ENCODE assay signal across 9 cellular contexts in the genomic region with DNA sequence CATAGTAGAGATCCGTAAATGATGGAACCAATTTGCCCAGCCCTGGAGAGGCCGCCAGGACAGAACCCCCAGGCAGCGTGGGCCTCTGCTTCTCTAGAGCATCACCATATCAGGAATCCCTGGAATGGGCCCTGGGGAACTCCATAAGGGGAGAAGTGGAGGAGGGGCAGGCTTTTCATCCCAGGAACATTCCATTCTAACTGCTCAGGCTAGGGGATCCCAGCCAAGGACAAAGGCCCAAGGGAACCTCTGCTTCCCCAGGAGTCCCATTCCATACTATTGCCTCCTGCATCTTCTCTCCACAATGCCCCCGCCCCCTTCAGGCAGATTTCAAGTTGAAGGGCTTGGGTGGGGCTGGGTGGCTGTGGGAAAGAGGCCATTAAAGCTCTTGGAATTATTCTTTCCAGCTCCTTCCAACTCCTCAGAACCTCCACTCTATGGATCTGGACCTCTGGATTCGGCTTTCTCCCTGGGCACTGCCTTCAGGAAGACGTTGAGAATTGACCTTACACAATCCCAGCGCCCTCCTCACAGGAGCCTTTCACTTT. TPM values are rescaled to one million over a fixed set of nuclear protein-coding genes. Genes with fewer than 3 reads are reported as not detected.
DNase-seq lines count a peak whose midpoint lies in the region; ATAC-seq, FAIRE-seq and TF ChIP-seq lines count a peak whose summit lies in the region.
"Had no signal": no experiment of that assay in that cellular context is flagged by ENCODE, and none has a peak within 500 bp of the region (broad histone marks: within the 10 kb centered on the region; RNA-seq: fewer than 3 reads in every experiment).

No MANE protein-coding gene starts in this region.

- H3K9ac ChIP-seq in endothelial cell of umbilical vein (replicated peaks; ENCODE audit: extremely low read depth, insufficient read depth, low read length) = no peak overlapping the region

- no peaks in the 10 kb centered on the region for H3K9me1 ChIP-seq in endothelial cell of umbilical vein (replicated peaks; ENCODE audit: control insufficient read depth, extremely low read depth, insufficient read depth, low read length)

- no peak for TF ChIP-seq POLR2A in endothelial cell of umbilical vein (IDR thresholded peaks at IDR 0.05; ENCODE audit: low read depth, low read length)

- dilution Hi-C loops in endothelial cell of umbilical vein (cut with MboI; ENCODE audit: extremely low pct_ligation_motif_present, low sequenced_read_pairs) = no loop called here

- H3K36me3 ChIP-seq in endothelial cell of umbilical vein (ENCODE audit: control insufficient read depth in 2 of 2, extremely low read depth in 1 of 2, insufficient read depth in 2 of 2, low read length in 2 of 2) (no peaks in the 10 kb centered on the region), lung (ENCODE audit: control insufficient read depth in 2 of 2, insufficient read depth in 2 of 2, low read length in 2 of 2) (no peaks in the 10 kb centered on the region), aorta (ENCODE audit: control insufficient read depth in 1 of 2, insufficient read depth in 2 of 2, low read length in 1 of 2) (no peaks in the 10 kb centered on the region)

- CTCF ChIA-PET in endothelial cell of umbilical vein (lab: Charles Lee) = interaction anchor here (1.0 to 9.2 kb wide), 4 partner anchors 14 to 43 kb away, joined by 3 to 181 read pairs (median 28); a partner anchor contains a TSS

- peak; percentile 72 for FAIRE-seq in endothelial cell of umbilical vein (lab: Jason Lieb, UNC)

- no peaks in the 10 kb centered on the region for H4K20me1 ChIP-seq in endothelial cell of umbilical vein (replicated peaks; ENCODE audit: control insufficient read depth, extremely low read depth, insufficient read depth, low read length)

- no peak overlapping the region for H2AFZ ChIP-seq in endothelial cell of umbilical vein (ENCODE audit: low read depth, low read length)

- H3K27ac Mint-ChIP-seq in stimulated activated naive B cell treated with anti-CD40 and anti-IgM and Interleukin-4, amounts not matched to agents 10 μg/mL and 1 μg/mL and 100 μg/mL, for 72 hours = no peak overlapping the region

- no peaks in the 10 kb centered on the region for H3K36me3 Mint-ChIP-seq in stimulated activated naive B cell treated with anti-CD40 and anti-IgM and Interleukin-4, amounts not matched to agents 10 μg/mL and 1 μg/mL and 100 μg/mL, for 72 hours

- peaks cover 26 to 28% of the 10 kb centered on the region in 2 donors for H3K27me3 Mint-ChIP-seq in stimulated activated naive B cell treated with anti-CD40 and anti-IgM and Interleukin-4, amounts not matched to agents 10 μg/mL and 1 μg/mL and 100 μg/mL, for 72 hours

- no TSS peak for BruUV-seq in endothelial cell of umbilical vein (replicated peaks; lab: Mats Ljungman, UMichigan)

- peak; percentile 54 for ATAC-seq in lung (ENCODE audit: insufficient read depth, low FRiP score)
- ATAC-seq in aorta (ENCODE audit: low FRiP score) = peak; percentile 81
- no peak for ATAC-seq in HG03342 (IDR thresholded peaks at IDR 0.05; ENCODE audit: unreplicated experiment)
- ATAC-seq in stimulated activated naive B cell treated with anti-CD40 and anti-IgM and Interleukin-4, amounts not matched to agents 10 μg/mL and 1 μg/mL and 100 μg/mL, for 72 hours (replicated peaks) = no peak
- ATAC-seq in HG03175 (IDR thresholded peaks at IDR 0.05; ENCODE audit: unreplicated experiment) = no peak

- peak overlapping the region; percentile 70 for H3K27ac ChIP-seq in endothelial cell of umbilical vein (ENCODE audit: insufficient read depth, low read depth, low read length)
- peak overlapping the region; percentile 78 to 81 for H3K27ac ChIP-seq in lung (ENCODE audit: low read depth in 1 of 2, low read length in 1 of 2)
- H3K27ac ChIP-seq in aorta (ENCODE audit: low read depth in 1 of 2, low read length in 2 of 2) = peak overlapping the region; percentile 74 to 95

- H3K4me3 Mint-ChIP-seq in stimulated activated naive B cell treated with anti-CD40 and anti-IgM and Interleukin-4, amounts not matched to agents 10 μg/mL and 1 μg/mL and 100 μg/mL, for 72 hours = no peak overlapping the region

- no peak overlapping the region for H3K4me3 ChIP-seq in endothelial cell of umbilical vein (replicated peaks in 1 of 3; ENCODE audit: insufficient read depth in 1 of 3, low read depth in 1 of 3, low read length in 3 of 3)
- H3K4me3 ChIP-seq in lung = no peak overlapping the region
- no peak overlapping the region for H3K4me3 ChIP-seq in aorta (ENCODE audit: low read length in 2 of 2)

- peak overlapping the region; percentile 23 for H3K4me2 ChIP-seq in endothelial cell of umbilical vein (ENCODE audit: insufficient read depth, low read length)

- peaks cover 21 to 35% of the 10 kb centered on the region in 2 donors for H3K4me1 Mint-ChIP-seq in stimulated activated naive B cell treated with anti-CD40 and anti-IgM and Interleukin-4, amounts not matched to agents 10 μg/mL and 1 μg/mL and 100 μg/mL, for 72 hours

- H3K27me3 ChIP-seq in endothelial cell of umbilical vein (ENCODE audit: control insufficient read depth in 2 of 2, insufficient read depth in 2 of 2, low read length in 2 of 2) (no peaks in the 10 kb centered on the region), lung (ENCODE audit: control insufficient read depth, insufficient read depth) (no peaks in the 10 kb centered on the region), aorta (ENCODE audit: control insufficient read depth in 1 of 2, insufficient read depth in 2 of 2, low read length in 1 of 2) (no peaks in the 10 kb centered on the region)

- no peaks in the 10 kb centered on the region for H3K9me3 Mint-ChIP-seq in stimulated activated naive B cell treated with anti-CD40 and anti-IgM and Interleukin-4, amounts not matched to agents 10 μg/mL and 1 μg/mL and 100 μg/mL, for 72 hours

- H3K9me3 ChIP-seq in endothelial cell of umbilical vein (replicated peaks; ENCODE audit: control insufficient read depth, insufficient read depth, low read length) (no peaks in the 10 kb centered on the region), lung (ENCODE audit: control insufficient read depth in 2 of 2, insufficient read depth in 1 of 2, low read length in 1 of 2) (no peaks in the 10 kb centered on the region), aorta (ENCODE audit: control insufficient read depth, low read length) (no peaks in the 10 kb centered on the region)

- H3K4me1 ChIP-seq in endothelial cell of umbilical vein (ENCODE audit: control insufficient read depth, extremely low read depth, insufficient read depth, low read length) (peaks cover 27% of the 10 kb centered on the region), lung (ENCODE audit: control insufficient read depth in 2 of 2, insufficient read depth in 2 of 2, low read length in 2 of 2) (peaks cover 4 to 18% of the 10 kb centered on the region in 2 donors), aorta (ENCODE audit: control insufficient read depth in 1 of 2, insufficient read depth in 2 of 2, low read length in 2 of 2) (no peaks in the 10 kb centered on the region)

- WGBS in lung, 2 donors = 55 to 69% methylated on average over 7 of the region's 7 CpGs
- WGBS in aorta, 2 donors = 5 to 6% methylated on average over 7 of the region's 7 CpGs

- peaks cover 14% of the 10 kb centered on the region for H3K79me2 ChIP-seq in endothelial cell of umbilical vein (ENCODE audit: control insufficient read depth, insufficient read depth, low read length)

- POLR2A ChIA-PET in endothelial cell of umbilical vein (lab: Charles Lee) = no interaction called here

- DNase-seq in NCI-H187 treated with DMSO at 0.1 percent for 48 hours (lab: John Stamatoyannopoulos, UW) (peak; percentile 10), NCI-H187 (lab: John Stamatoyannopoulos, UW) (no peak), endothelial cell of umbilical vein (ENCODE audit: low read depth, low spot score) (peak; percentile 45), lung (ENCODE audit: low spot score) (peak; percentile 85), aorta (peak; percentile 85 to 91)
- DNase-seq in stimulated activated naive B cell treated with anti-CD40 and anti-IgM and Interleukin-4, amounts not matched to agents 10 μg/mL and 1 μg/mL and 100 μg/mL, for 72 hours = no peak

- intact Hi-C loops in endothelial cell of umbilical vein (cut with micrococcal nuclease) = loop anchor here (5.0 kb wide), 2 partner anchors 233 to 283 kb away; a partner anchor contains a TSS
- intact Hi-C loops in aorta (cut with DNase I) = loop anchor here (5.0 kb wide), 2 partner anchors 33 to 98 kb away; no protein-coding TSS in a partner anchor

- TF ChIP-seq CTCF in endothelial cell of umbilical vein (IDR thresholded peaks at IDR 0.05; ENCODE audit: extremely low read depth in 1 of 2, insufficient read depth in 1 of 2, low read depth in 1 of 2, low read length in 2 of 2) (no peak), lung (IDR thresholded peaks at IDR 0.05; ENCODE audit: control extremely low read depth, extremely low read depth) (no peak)

RNA-seq across cellular contexts. Expression of a gene that starts 6.0 kb away (rescaled TPM):
- total RNA-seq in endothelial cell of umbilical vein = 5.9 and 10.3 TPM in 2 replicates
- 14.6 and 20.5 TPM in 2 replicates for polyA plus RNA-seq in endothelial cell of umbilical vein
- 10.3 and 14.2 TPM in 2 replicates for polyA plus RNA-seq in endothelial cell of umbilical vein (2011; cell fraction: cytosol; rRNA removed)
- polyA plus RNA-seq in endothelial cell of umbilical vein (2011; cell fraction: nucleus; rRNA removed) = 3.4 and 4.4 TPM in 2 replicates
- polyA plus RNA-seq in endothelial cell of umbilical vein (2012) = 14.4 and 19.8 TPM in 2 replicates
- polyA minus RNA-seq in endothelial cell of umbilical vein = 6.2 and 6.4 TPM in 2 replicates
- polyA minus RNA-seq in endothelial cell of umbilical vein (2011; cell fraction: cytosol; rRNA and poly(A)+ RNA removed) = not detected
- 1.6 and 2.0 TPM in 2 replicates for polyA minus RNA-seq in endothelial cell of umbilical vein (2011; cell fraction: nucleus; rRNA and poly(A)+ RNA removed)
- 10 to 100 TPM in 1 of 2 donors, 1 to 10 TPM in 1; 2.0 to 23.1 TPM for total RNA-seq in lung
- polyA plus RNA-seq in lung = 10 to 100 TPM in 1 of 2 donors, 1 to 10 TPM in 1; 8.3 to 21.8 TPM
- total RNA-seq in aorta = 10 to 100 TPM; 15.0 to 16.3 TPM
- polyA plus RNA-seq in aorta = 10 to 100 TPM; 15.2 to 30.8 TPM

RNA-seq across cellular contexts. Expression of a gene that starts 13.1 kb away (rescaled TPM):
- total RNA-seq in endothelial cell of umbilical vein = 0.73 and 0.88 TPM in 2 replicates
- polyA plus RNA-seq in endothelial cell of umbilical vein = 0.86 and 0.99 TPM in 2 replicates
- polyA plus RNA-seq in endothelial cell of umbilical vein (2011; cell fraction: cytosol; rRNA removed) = 0.44 and 0.63 TPM in 2 replicates
- 0.39 and 0.49 TPM in 2 replicates for polyA plus RNA-seq in endothelial cell of umbilical vein (2011; cell fraction: nucleus; rRNA removed)
- polyA plus RNA-seq in endothelial cell of umbilical vein (2012) = 0.37 and 0.95 TPM in 2 replicates
- 0.53 and 0.72 TPM in 2 replicates for polyA minus RNA-seq in endothelial cell of umbilical vein
- polyA minus RNA-seq in endothelial cell of umbilical vein (2011; cell fraction: cytosol; rRNA and poly(A)+ RNA removed) = 7.3 TPM
- polyA minus RNA-seq in endothelial cell of umbilical vein (2011; cell fraction: nucleus; rRNA and poly(A)+ RNA removed) = 0.34 and 0.67 TPM in 2 replicates
- 10 to 100 TPM; 22.2 to 43.1 TPM for total RNA-seq in lung
- polyA plus RNA-seq in lung = 10 to 100 TPM; 13.5 to 17.8 TPM
- total RNA-seq in aorta = 10 to 100 TPM; 20.6 to 73.9 TPM
- polyA plus RNA-seq in aorta = 10 to 100 TPM; 10.4 to 23.7 TPM

RNA-seq across cellular contexts. Expression of a gene that starts 39.2 kb away (rescaled TPM):
- not detected in 2 replicates for total RNA-seq in endothelial cell of umbilical vein
- polyA plus RNA-seq in endothelial cell of umbilical vein = 0.05 TPM in 1 of 2 replicates, not detected in the other
- not detected in 2 replicates for polyA plus RNA-seq in endothelial cell of umbilical vein (2011; cell fraction: cytosol; rRNA removed)
- polyA plus RNA-seq in endothelial cell of umbilical vein (2011; cell fraction: nucleus; rRNA removed) = not detected in 2 replicates
- not detected in 2 replicates for polyA plus RNA-seq in endothelial cell of umbilical vein (2012)
- 0.40 TPM in 1 of 2 replicates, not detected in the other for polyA minus RNA-seq in endothelial cell of umbilical vein
- polyA minus RNA-seq in endothelial cell of umbilical vein (2011; cell fraction: cytosol; rRNA and poly(A)+ RNA removed) = not detected
- polyA minus RNA-seq in endothelial cell of umbilical vein (2011; cell fraction: nucleus; rRNA and poly(A)+ RNA removed) = not detected in 2 replicates
- total RNA-seq in lung = 1 to 10 TPM; 6.6 to 9.3 TPM
- polyA plus RNA-seq in lung = 10 to 100 TPM in 1 of 2 donors, 1 to 10 TPM in 1; 8.3 to 12.5 TPM
- total RNA-seq in aorta = not detected
- 1 to 10 TPM in 1 of 2 donors, under 1 TPM in 1; 0.23 to 1.6 TPM for polyA plus RNA-seq in aorta
- total RNA-seq: lung microvascular endothelial cell had no signal

Comparison
In these comparisons a context has a peak if more than half of its experiments do, and no peak if none do; other contexts are left out.
1. DNase-seq: peak in NCI-H187 treated with DMSO at 0.1 percent for 48 hours (single experiment), endothelial cell of umbilical vein (single experiment), lung (single experiment) and aorta (2 of 2); none in NCI-H187 (0 of 2) and stimulated activated naive B cell treated with anti-CD40 and anti-IgM and Interleukin-4, amounts not matched to agents 10 μg/mL and 1 μg/mL and 100 μg/mL, for 72 hours (single experiment).
2. ATAC-seq: peak in lung (single experiment) and aorta (single experiment); none in HG03342 (single experiment), stimulated activated naive B cell treated with anti-CD40 and anti-IgM and Interleukin-4, amounts not matched to agents 10 μg/mL and 1 μg/mL and 100 μg/mL, for 72 hours (0 of 2) and HG03175 (single experiment).
3. RNA of a gene that starts 13.1 kb away (total RNA-seq): 20.6 to 73.9 TPM in aorta and 22.2 to 43.1 TPM in lung; 0.73 to 0.88 TPM in endothelial cell of umbilical vein; every median in the first group is over 10 times any median in the second.
4. Peak in every context shown above with its lines, with median percentiles within 50 percentile points of each other: H3K27ac ChIP-seq.